12 cellular contexts compared by ENCODE assay signal in genomic region chr4:7806724-7807123, GRCh38.
DNase-seq lines count a peak whose midpoint lies in the region; ATAC-seq, FAIRE-seq and TF ChIP-seq lines count a peak whose summit lies in the region.
"Had no signal": no experiment of that assay in that cellular context is flagged by ENCODE, and none has a peak within 500 bp of the region (broad histone marks: within the 10 kb centered on the region; RNA-seq: fewer than 3 reads in every experiment).

No MANE protein-coding gene starts in this region.

- TF ChIP-seq POLR2A in A549 (IDR thresholded peaks at IDR 0.05; ENCODE audit: low read length) = no peak

- FAIRE-seq in A549 (lab: Jason Lieb, UNC) (no peak), frontal cortex (lab: Jason Lieb, UNC) (no peak), HTR-8/SVneo (lab: Jason Lieb, UNC) (no peak)
- FAIRE-seq: GM12878 had no signal

- WGBS in A549 (ENCODE audit: missing lambda C conversion rate) = 62% methylated on average over 7 of the region's 7 CpGs

- H3K4me2 ChIP-seq in A549 = peak overlapping the region; percentile 80

- no peak for TF ChIP-seq EP300 in A549 (IDR thresholded peaks at IDR 0.05)

- H3K27ac ChIP-seq in A549 (peak overlapping the region; percentile 91 to 99), caudate nucleus (ENCODE audit: low read depth, low read length) (peak overlapping the region; percentile 77)

- TF ChIP-seq CTCF in A549 (IDR thresholded peaks at IDR 0.05) = no peak

- DNase-seq in A549 (ENCODE audit: low read depth in 1 of 2, low spot score in 1 of 2) (no peak), caudate nucleus (lab: John Stamatoyannopoulos, UW) (peak in 3 of 61 donors; percentile 39 to 43 (median 41)), islet precursor cell (peak; percentile 51), pons (ENCODE audit: low spot score) (peak; percentile 79), epidermal melanocyte (ENCODE audit: insufficient read length, low spot score) (no peak), frontal cortex (ENCODE audit: low spot score in 2 of 2) (no peak), HTR-8/SVneo (ENCODE audit: insufficient read length, low spot score) (no peak)
- DNase-seq: ACHN; activated T-cell treated with anti-CD3 and anti-CD28 coated beads, Interleukin-2, amount 50 U/mL, for 24 hours; stimulated activated CD4-positive, alpha-beta T cell treated with anti-CD3 and anti-CD28 coated beads, Interleukin-4, amount 100 ng/mL, for 1 hour had no signal

- H3K4me3 ChIP-seq in A549 = 0 out of 3 replicates have a peak overlapping the region, but pooled peaks have one; percentile 5
- H3K4me3 ChIP-seq: GM12878 had no signal

- peaks cover 76% of the 10 kb centered on the region for H3K4me1 ChIP-seq in A549

- POLR2A ChIA-PET in A549 (lab: Yijun Ruan, JAX) = interaction anchor here (1.2 to 4.1 kb wide), 6 partner anchors 7 to 65 kb away, joined by 3 to 22 read pairs (median 5); no protein-coding TSS in a partner anchor

- CTCF ChIA-PET in A549 (lab: Yijun Ruan, JAX) = interaction anchor here (0.8 to 10.0 kb wide), 8 partner anchors 14 to 182 kb away, joined by 3 to 94 read pairs (median 4); no protein-coding TSS in a partner anchor

- peaks cover 5% of the 10 kb centered on the region; the same call in 2 of the 3 replicates for H3K9me3 ChIP-seq in A549

- no peak for TF ChIP-seq RAD21 in A549 (conservative IDR thresholded peaks at IDR 0.05 in 1 of 2, IDR thresholded peaks at IDR 0.05 in 1 of 2)

- no peak for ATAC-seq in A549
- ATAC-seq in HG02759 (IDR thresholded peaks at IDR 0.05; ENCODE audit: unreplicated experiment) = no peak
- ATAC-seq: GM12878 had no signal

TF ChIP-seq in A549, 52 proteins besides CTCF, POLR2A, EP300 and RAD21:
- TF ChIP-seq PHF8 (IDR thresholded peaks at IDR 0.05; ENCODE audit: borderline replicate concordance, low read depth) (no peak), MAFK (IDR thresholded peaks at IDR 0.05; ENCODE audit: partially characterized antibody) (peak; percentile 6), SREBF2 (IDR thresholded peaks at IDR 0.05) (no peak)

Comparison
In these comparisons a context has a peak if more than half of its experiments do, and no peak if none do; other contexts are left out.
1. DNase-seq: peak in islet precursor cell (single experiment) and pons (single experiment); none in A549 (0 of 2), epidermal melanocyte (single experiment), frontal cortex (0 of 2) and HTR-8/SVneo (single experiment).